In genomic region chr1:99560192-99561040, GRCh38 we compare ENCODE assay signal across 18 cellular contexts.
DNase-seq lines count a peak whose midpoint lies in the region; ATAC-seq and TF ChIP-seq lines count a peak whose summit lies in the region.
"Had no signal": no experiment of that assay in that cellular context is flagged by ENCODE, and none has a peak within 500 bp of the region (broad histone marks: within the 10 kb centered on the region; RNA-seq: fewer than 3 reads in every experiment).

No MANE protein-coding gene starts in this region.

- H3K9ac ChIP-seq in mammary epithelial cell (ENCODE audit: insufficient read depth, low read length) (no peak overlapping the region), PC-3 (ENCODE audit: low read length) (no peak overlapping the region)

- peak overlapping the region; percentile 86 for H3K27ac Mint-ChIP-seq in progenitor cell of endocrine pancreas
- H3K27ac Mint-ChIP-seq: CD8-positive, alpha-beta memory T cell had no signal

- BruUV-seq in mammary epithelial cell (replicated peaks; lab: Mats Ljungman, UMichigan), result no TSS peak
- BruUV-seq in PC-3 (replicated peaks; lab: Mats Ljungman, UMichigan), result no TSS peak

- H3K9me3 Mint-ChIP-seq in progenitor cell of endocrine pancreas (ENCODE audit: low read depth), result peaks cover 17% of the 10 kb centered on the region

- intact Hi-C loops in mammary epithelial cell (cut with micrococcal nuclease), result no loop called here
- intact Hi-C loops in breast epithelium (cut with DNase I; ENCODE audit: low total_unique reads), result no loop called here
- intact Hi-C loops in PC-3 (cut with micrococcal nuclease), result loop anchor here (10.0 kb wide), 1 partner anchor 144 kb away; no protein-coding TSS in a partner anchor
- intact Hi-C loops in posterior vena cava (cut with DNase I), result no loop called here

- no peak overlapping the region for H3K4me3 ChIP-seq in mammary epithelial cell (replicated peaks in 1 of 3; ENCODE audit: insufficient read depth in 1 of 3, low read depth in 2 of 3, low read length in 3 of 3)
- H3K4me3 ChIP-seq in breast epithelium, result no peak overlapping the region
- no peak overlapping the region for H3K4me3 ChIP-seq in PC-3 (ENCODE audit: low read length)
- no peak overlapping the region for H3K4me3 ChIP-seq in epithelial cell of esophagus (ENCODE audit: low read length)
- H3K4me3 ChIP-seq: MG63, Peyer's patch had no signal

- 96% methylated on average over 3 of the region's 3 CpGs for WGBS in mammary epithelial cell (ENCODE audit: low coverage, missing lambda C conversion rate)

- H3K79me2 ChIP-seq in mammary epithelial cell (ENCODE audit: insufficient read depth, low read length), result no peaks in the 10 kb centered on the region
- H3K79me2 ChIP-seq in PC-3 (ENCODE audit: low read length), result no peaks in the 10 kb centered on the region

- POLR2A ChIA-PET in PC-3 (lab: Charles Lee; ENCODE audit: unreplicated experiment), result no interaction called here

- H3K4me1 ChIP-seq in mammary epithelial cell (ENCODE audit: insufficient read depth, low read length) (peaks cover 24% of the 10 kb centered on the region), breast epithelium (no peaks in the 10 kb centered on the region), PC-3 (ENCODE audit: insufficient read depth, low read length) (peaks cover 61% of the 10 kb centered on the region)
- H3K4me1 ChIP-seq: Peyer's patch had no signal

- ATAC-seq in PC-3 (no peak), GM18907 (IDR thresholded peaks at IDR 0.05; ENCODE audit: unreplicated experiment) (no peak)

- no peaks in the 10 kb centered on the region for H3K27me3 Mint-ChIP-seq in progenitor cell of endocrine pancreas

- H3K36me3 ChIP-seq in mammary epithelial cell (ENCODE audit: insufficient read depth, low read length) (no peaks in the 10 kb centered on the region), breast epithelium (no peaks in the 10 kb centered on the region), PC-3 (ENCODE audit: low read depth, low read length) (no peaks in the 10 kb centered on the region)
- H3K36me3 ChIP-seq: MG63, Peyer's patch had no signal

- CTCF ChIA-PET in mammary epithelial cell (lab: Charles Lee; ENCODE audit: low non-redundant PET), result no interaction called here
- CTCF ChIA-PET in PC-3 (lab: Charles Lee), result no interaction called here

- H2AFZ ChIP-seq in mammary epithelial cell (ENCODE audit: low read depth, low read length) (peak overlapping the region; percentile 20), PC-3 (ENCODE audit: low read length) (no peak overlapping the region)

- no peak for DNase-seq in mammary epithelial cell
- no peak for DNase-seq in breast epithelium (ENCODE audit: low spot score in 2 of 2)
- DNase-seq in PC-3, result peak; percentile 34
- DNase-seq in epithelial cell of esophagus (ENCODE audit: low read depth), result peak; percentile 70
- no peak for DNase-seq in progenitor cell of endocrine pancreas (ENCODE audit: low spot score, unreplicated experiment)
- no peak for DNase-seq in posterior vena cava (ENCODE audit: low spot score)
- no peak for DNase-seq in NCI-H2029 treated with DMSO at 0.1 percent for 48 hours (lab: John Stamatoyannopoulos, UW)
- DNase-seq: AML-193; C1 segment of cervical spinal cord; CD8-positive, alpha-beta memory T cell; DMS79; HCEC 1CT; MG63; NCI-H1417; NCI-H1694 treated with DMSO at 0.1 percent for 48 hours; NCI-H69; Peyer's patch had no signal

- peaks cover 16% of the 10 kb centered on the region for H3F3A ChIP-seq in PC-3 (ENCODE audit: low read length, unreplicated experiment)

- H4K20me1 ChIP-seq in mammary epithelial cell (ENCODE audit: insufficient read depth, low read length) (no peaks in the 10 kb centered on the region), PC-3 (ENCODE audit: low read length) (no peaks in the 10 kb centered on the region)

- TF ChIP-seq POLR2A in breast epithelium (IDR thresholded peaks at IDR 0.05), result no peak

- TF ChIP-seq CTCF in mammary epithelial cell (conservative IDR thresholded peaks at IDR 0.05 in 1 of 2, IDR thresholded peaks at IDR 0.05 in 1 of 2; ENCODE audit: extremely low read depth in 1 of 2, insufficient read depth in 1 of 2, low read depth in 1 of 2, low read length in 2 of 2) (no peak), breast epithelium (IDR thresholded peaks at IDR 0.05) (no peak), PC-3 (conservative IDR thresholded peaks at IDR 0.05; ENCODE audit: low read depth, low read length) (no peak), epithelial cell of esophagus (IDR thresholded peaks at IDR 0.05; ENCODE audit: insufficient read depth, low read depth, low read length, missing control alignments) (no peak), progenitor cell of endocrine pancreas (IDR thresholded peaks at IDR 0.05; ENCODE audit: unreplicated experiment) (no peak)

- H3K4me1 Mint-ChIP-seq in progenitor cell of endocrine pancreas (ENCODE audit: low read depth), result peaks cover 36% of the 10 kb centered on the region
- H3K4me1 Mint-ChIP-seq: CD8-positive, alpha-beta memory T cell had no signal

- H3K9me2 ChIP-seq in PC-3 (replicated peaks; ENCODE audit: low read length), result no peaks in the 10 kb centered on the region

- H3K27ac ChIP-seq in mammary epithelial cell (ENCODE audit: insufficient read depth, low read depth, low read length), result no peak overlapping the region
- H3K27ac ChIP-seq in breast epithelium, result no peak overlapping the region
- H3K27ac ChIP-seq in PC-3 (ENCODE audit: low read length), result peak overlapping the region; percentile 32
- H3K27ac ChIP-seq: Peyer's patch had no signal

- H3K4me2 ChIP-seq in mammary epithelial cell (ENCODE audit: insufficient read depth, low read depth, low read length) (no peak overlapping the region), PC-3 (ENCODE audit: low read length) (peak overlapping the region; percentile 3)

- H3K36me3 Mint-ChIP-seq in progenitor cell of endocrine pancreas (ENCODE audit: insufficient read depth), result peaks cover 1% of the 10 kb centered on the region
- H3K36me3 Mint-ChIP-seq: CD8-positive, alpha-beta memory T cell had no signal

- in situ Hi-C loops in mammary epithelial cell (cut with MboI; ENCODE audit: low sequenced_read_pairs in 2 of 2), result no loop called here

- no peaks in the 10 kb centered on the region for H3K9me3 ChIP-seq in mammary epithelial cell (replicated peaks; ENCODE audit: insufficient read depth, low read length)
- H3K9me3 ChIP-seq in breast epithelium, result no peaks in the 10 kb centered on the region
- no peaks in the 10 kb centered on the region for H3K9me3 ChIP-seq in PC-3 (ENCODE audit: low read length)
- H3K9me3 ChIP-seq: MG63, Peyer's patch had no signal

- dilution Hi-C loops in mammary epithelial cell (cut with HindIII; ENCODE audit: low sequenced_read_pairs), result no loop called here

- no peak overlapping the region for H3K4me3 Mint-ChIP-seq in progenitor cell of endocrine pancreas (ENCODE audit: low read depth)
- H3K4me3 Mint-ChIP-seq: CD8-positive, alpha-beta memory T cell had no signal

- no peaks in the 10 kb centered on the region for H3K27me3 ChIP-seq in mammary epithelial cell (ENCODE audit: insufficient read depth, low read length)
- H3K27me3 ChIP-seq in breast epithelium, result no peaks in the 10 kb centered on the region
- H3K27me3 ChIP-seq in PC-3 (ENCODE audit: low read length), result no peaks in the 10 kb centered on the region
- H3K27me3 ChIP-seq: MG63, Peyer's patch had no signal

Comparison
In these comparisons a context has a peak if more than half of its experiments do, and no peak if none do; other contexts are left out.
1. DNase-seq: peak in PC-3 (single experiment) and epithelial cell of esophagus (single experiment); none in mammary epithelial cell (single experiment), breast epithelium (0 of 2), progenitor cell of endocrine pancreas (single experiment), posterior vena cava (single experiment) and NCI-H2029 treated with DMSO at 0.1 percent for 48 hours (single experiment).